In the genomic region with DNA sequence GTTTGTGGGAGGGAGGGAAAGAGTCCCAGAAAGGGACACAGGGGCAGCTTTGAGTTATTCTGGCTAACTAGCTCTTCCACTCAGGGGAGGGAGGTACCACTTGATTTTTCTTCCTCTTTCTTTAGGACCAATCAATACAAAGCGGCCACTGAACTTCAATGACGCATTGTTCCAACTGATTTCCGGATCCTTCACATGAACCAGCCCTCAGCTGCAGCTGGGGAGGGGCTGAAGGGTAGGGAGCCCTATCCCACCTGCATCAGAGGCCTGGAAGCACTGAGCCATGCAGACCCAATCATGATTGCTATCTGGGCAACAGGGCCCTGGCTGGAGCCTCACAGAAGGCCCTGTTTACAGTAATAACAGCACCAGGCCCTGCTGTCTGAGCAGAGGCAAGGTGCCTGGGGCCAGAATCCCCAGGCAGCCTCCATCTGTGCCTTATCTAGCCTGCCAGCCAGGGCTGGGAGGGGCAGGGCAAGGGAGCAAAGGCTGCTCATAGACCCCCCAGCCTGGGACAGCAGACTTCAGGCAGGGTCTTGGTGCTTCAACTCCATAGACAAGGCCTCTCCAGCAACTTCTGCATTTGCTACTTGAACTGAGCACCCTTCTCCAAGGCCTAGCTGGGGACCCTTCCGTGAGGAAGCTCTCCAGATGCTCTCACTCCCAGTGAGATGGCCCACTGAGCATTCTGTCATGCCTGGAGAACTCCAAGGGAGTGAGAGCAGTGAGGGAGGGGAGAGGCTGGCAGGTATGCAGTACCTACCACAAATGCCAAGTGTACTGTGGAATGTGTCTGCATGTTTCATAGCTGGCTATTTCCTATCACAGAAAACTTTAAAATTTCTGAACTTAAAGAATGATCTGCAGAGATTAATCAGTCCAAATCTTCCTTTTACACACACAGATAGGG, we compare ENCODE assay signal across 9 cellular contexts. TPM values are rescaled to one million over a fixed set of nuclear protein-coding genes. Genes with fewer than 3 reads are reported as not detected.
DNase-seq lines count a peak whose midpoint lies in the region; ATAC-seq and TF ChIP-seq lines count a peak whose summit lies in the region.
"Had no signal": no experiment of that assay in that cellular context is flagged by ENCODE, and none has a peak within 500 bp of the region (broad histone marks: within the 10 kb centered on the region; RNA-seq: fewer than 3 reads in every experiment).

No MANE protein-coding gene starts in this region.

- no peak for DNase-seq in T-helper 2 cell treated with Interferon-gamma antibody and Interleukin-4, amounts not matched to agents 5 μg/mL and 100 μg/mL, for 36 hours (ENCODE audit: low spot score)
- DNase-seq in T-helper 2 cell: no peak
- DNase-seq in Jurkat, Clone E6-1 (ENCODE audit: low read depth, low spot score): peak; percentile 65
- no peak for DNase-seq in activated T-helper 1 cell treated with anti-CD3 and anti-CD28 coated beads, Interleukin-12 subunit alpha, Interleukin-12 subunit beta, Interleukin-2, Interleukin-4 antibody, amounts not matched to agents 30 ng/mL and 10 ng/mL and 1 ng/mL, durations not matched to agents 14 hours and 24 hours and 36 hours (ENCODE audit: low spot score)
- peak; percentile 35 for DNase-seq in left lobe of liver (ENCODE audit: low spot score)
- no peak for DNase-seq in smooth muscle cell (lab: John Stamatoyannopoulos, UW; ENCODE audit: unreplicated experiment)
- no peak for DNase-seq in NCI-H1105 (lab: John Stamatoyannopoulos, UW)
- DNase-seq in Karpas-422: no peak

- ATAC-seq in left lobe of liver: peak; percentile 38
- ATAC-seq: gastrocnemius medialis had no signal

- H3K9me2 ChIP-seq in Karpas-422 (replicated peaks; ENCODE audit: insufficient read depth, low read length): no peaks in the 10 kb centered on the region

- no peaks in the 10 kb centered on the region for H3K9me3 ChIP-seq in smooth muscle cell (replicated peaks; ENCODE audit: low read depth)
- no peaks in the 10 kb centered on the region for H3K9me3 ChIP-seq in Karpas-422 (ENCODE audit: low read length)
- H3K9me3 ChIP-seq: gastrocnemius medialis had no signal

- peaks cover 9% of the 10 kb centered on the region for H3K4me1 ChIP-seq in smooth muscle cell (ENCODE audit: low read depth)
- peaks cover 18% of the 10 kb centered on the region for H3K4me1 ChIP-seq in Karpas-422 (ENCODE audit: low read length)

- no peaks in the 10 kb centered on the region for H3K36me3 Mint-ChIP-seq in T-helper 2 cell treated with Interferon-gamma antibody and Interleukin-4, amounts not matched to agents 5 μg/mL and 100 μg/mL, for 36 hours (ENCODE audit: low read depth)
- H3K36me3 Mint-ChIP-seq in activated T-helper 1 cell treated with anti-CD3 and anti-CD28 coated beads, Interleukin-12 subunit alpha, Interleukin-12 subunit beta, Interleukin-2, Interleukin-4 antibody, amounts not matched to agents 30 ng/mL and 10 ng/mL and 1 ng/mL, durations not matched to agents 14 hours and 24 hours and 36 hours (ENCODE audit: low read depth): peaks cover 4% of the 10 kb centered on the region

- no peak overlapping the region for H3K9ac ChIP-seq in smooth muscle cell (ENCODE audit: low read depth)
- no peak overlapping the region for H3K9ac ChIP-seq in Karpas-422 (ENCODE audit: low read length)

- peak overlapping the region; percentile 67 for H3K27ac Mint-ChIP-seq in T-helper 2 cell treated with Interferon-gamma antibody and Interleukin-4, amounts not matched to agents 5 μg/mL and 100 μg/mL, for 36 hours
- H3K27ac Mint-ChIP-seq in activated T-helper 1 cell treated with anti-CD3 and anti-CD28 coated beads, Interleukin-12 subunit alpha, Interleukin-12 subunit beta, Interleukin-2, Interleukin-4 antibody, amounts not matched to agents 30 ng/mL and 10 ng/mL and 1 ng/mL, durations not matched to agents 14 hours and 24 hours and 36 hours: peak overlapping the region; percentile 52

- H3K27me3 Mint-ChIP-seq in T-helper 2 cell treated with Interferon-gamma antibody and Interleukin-4, amounts not matched to agents 5 μg/mL and 100 μg/mL, for 36 hours (ENCODE audit: low read depth): no peaks in the 10 kb centered on the region
- no peaks in the 10 kb centered on the region for H3K27me3 Mint-ChIP-seq in activated T-helper 1 cell treated with anti-CD3 and anti-CD28 coated beads, Interleukin-12 subunit alpha, Interleukin-12 subunit beta, Interleukin-2, Interleukin-4 antibody, amounts not matched to agents 30 ng/mL and 10 ng/mL and 1 ng/mL, durations not matched to agents 14 hours and 24 hours and 36 hours (ENCODE audit: insufficient read depth)

- H4K20me1 ChIP-seq in smooth muscle cell (ENCODE audit: low read depth) (peaks cover 20% of the 10 kb centered on the region), Karpas-422 (ENCODE audit: insufficient read depth, low read depth, low read length) (peaks cover 6% of the 10 kb centered on the region)

- H3K36me3 ChIP-seq in smooth muscle cell (ENCODE audit: low read depth): no peaks in the 10 kb centered on the region
- H3K36me3 ChIP-seq in Karpas-422 (ENCODE audit: insufficient read depth, low read length): no peaks in the 10 kb centered on the region
- H3K36me3 ChIP-seq: gastrocnemius medialis had no signal

- H3K27ac ChIP-seq in smooth muscle cell (ENCODE audit: low read depth) (no peak overlapping the region), Karpas-422 (ENCODE audit: low read length) (no peak overlapping the region)

- peaks cover 16% of the 10 kb centered on the region for H3K4me1 Mint-ChIP-seq in T-helper 2 cell treated with Interferon-gamma antibody and Interleukin-4, amounts not matched to agents 5 μg/mL and 100 μg/mL, for 36 hours (ENCODE audit: low read depth)
- H3K4me1 Mint-ChIP-seq in activated T-helper 1 cell treated with anti-CD3 and anti-CD28 coated beads, Interleukin-12 subunit alpha, Interleukin-12 subunit beta, Interleukin-2, Interleukin-4 antibody, amounts not matched to agents 30 ng/mL and 10 ng/mL and 1 ng/mL, durations not matched to agents 14 hours and 24 hours and 36 hours (ENCODE audit: low read depth): peaks cover 16% of the 10 kb centered on the region

- H3K9me3 Mint-ChIP-seq in T-helper 2 cell treated with Interferon-gamma antibody and Interleukin-4, amounts not matched to agents 5 μg/mL and 100 μg/mL, for 36 hours: no peaks in the 10 kb centered on the region
- no peaks in the 10 kb centered on the region for H3K9me3 Mint-ChIP-seq in activated T-helper 1 cell treated with anti-CD3 and anti-CD28 coated beads, Interleukin-12 subunit alpha, Interleukin-12 subunit beta, Interleukin-2, Interleukin-4 antibody, amounts not matched to agents 30 ng/mL and 10 ng/mL and 1 ng/mL, durations not matched to agents 14 hours and 24 hours and 36 hours

- WGBS in smooth muscle cell (ENCODE audit: low lambda C conversion rate): 56% methylated on average over 4 of the region's 4 CpGs

- TF ChIP-seq CTCF in smooth muscle cell (IDR thresholded peaks at IDR 0.05; ENCODE audit: borderline replicate concordance, insufficient read depth, poor library complexity, severe bottlenecking): no peak

- H3K79me2 ChIP-seq in smooth muscle cell (ENCODE audit: low read depth) (peaks cover 5% of the 10 kb centered on the region), Karpas-422 (ENCODE audit: low read length) (peaks cover 36% of the 10 kb centered on the region)

- no peaks in the 10 kb centered on the region for H3F3A ChIP-seq in smooth muscle cell (ENCODE audit: low read depth)

- no peak overlapping the region for H2AFZ ChIP-seq in smooth muscle cell (ENCODE audit: low read depth)
- H2AFZ ChIP-seq in Karpas-422 (ENCODE audit: low read length): no peak overlapping the region

- H3K27me3 ChIP-seq in smooth muscle cell (ENCODE audit: low read depth): no peaks in the 10 kb centered on the region
- no peaks in the 10 kb centered on the region for H3K27me3 ChIP-seq in Karpas-422 (ENCODE audit: low read length)
- H3K27me3 ChIP-seq: gastrocnemius medialis had no signal

- intact Hi-C loops in activated T-helper 1 cell treated with anti-CD3 and anti-CD28 coated beads, Interleukin-12 subunit alpha, Interleukin-12 subunit beta, Interleukin-2, Interleukin-4 antibody, amounts not matched to agents 30 ng/mL and 10 ng/mL and 1 ng/mL, durations not matched to agents 14 hours and 24 hours and 36 hours (cut with micrococcal nuclease): loop anchor here (5.0 kb wide), 3 partner anchors 60 to 230 kb away; partner anchors contain the start of gene INPPL1

- H3K4me3 ChIP-seq in Jurkat, Clone E6-1 (ENCODE audit: low read length): no peak overlapping the region
- H3K4me3 ChIP-seq in smooth muscle cell (no peak overlapping the region), Karpas-422 (ENCODE audit: low read length) (no peak overlapping the region)
- H3K4me3 ChIP-seq: gastrocnemius medialis had no signal

- no peak overlapping the region for H3K4me2 ChIP-seq in smooth muscle cell
- H3K4me2 ChIP-seq in Karpas-422 (ENCODE audit: low read depth, low read length, poor library complexity, severe bottlenecking): no peak overlapping the region

- no peak overlapping the region for H3K4me3 Mint-ChIP-seq in T-helper 2 cell treated with Interferon-gamma antibody and Interleukin-4, amounts not matched to agents 5 μg/mL and 100 μg/mL, for 36 hours
- H3K4me3 Mint-ChIP-seq in activated T-helper 1 cell treated with anti-CD3 and anti-CD28 coated beads, Interleukin-12 subunit alpha, Interleukin-12 subunit beta, Interleukin-2, Interleukin-4 antibody, amounts not matched to agents 30 ng/mL and 10 ng/mL and 1 ng/mL, durations not matched to agents 14 hours and 24 hours and 36 hours: no peak overlapping the region

RNA-seq across cellular contexts. Expression of gene CLPB, which starts 22.5 kb away (rescaled TPM):
- polyA plus RNA-seq in Jurkat, Clone E6-1 (2012; ENCODE audit: insufficient read depth, insufficient read length): 40.5 TPM
- total RNA-seq in activated T-helper 1 cell treated with anti-CD3 and anti-CD28 coated beads, Interleukin-12 subunit alpha, Interleukin-12 subunit beta, Interleukin-2, Interleukin-4 antibody, amounts not matched to agents 30 ng/mL and 10 ng/mL and 1 ng/mL, durations not matched to agents 14 hours and 24 hours and 36 hours: 41.3 and 41.4 TPM in 2 replicates
- total RNA-seq in left lobe of liver (23.4 TPM), smooth muscle cell (15.4 and 30.4 TPM in 2 replicates)
- 14.3 and 18.4 TPM in 2 replicates for polyA plus RNA-seq in smooth muscle cell
- 22.2 and 33.1 TPM in 2 replicates for total RNA-seq in Karpas-422 (2014; rRNA removed; shearing (Covaris generic); ENCODE audit: low replicate concordance)

Comparison
In these comparisons a context has a peak if more than half of its experiments do, and no peak if none do; other contexts are left out.
1. DNase-seq: peak in Jurkat, Clone E6-1 (single experiment) and left lobe of liver (single experiment); none in T-helper 2 cell treated with Interferon-gamma antibody and Interleukin-4, amounts not matched to agents 5 μg/mL and 100 μg/mL, for 36 hours (single experiment), T-helper 2 cell (0 of 5), activated T-helper 1 cell treated with anti-CD3 and anti-CD28 coated beads, Interleukin-12 subunit alpha, Interleukin-12 subunit beta, Interleukin-2, Interleukin-4 antibody, amounts not matched to agents 30 ng/mL and 10 ng/mL and 1 ng/mL, durations not matched to agents 14 hours and 24 hours and 36 hours (single experiment), smooth muscle cell (single experiment), NCI-H1105 (single experiment) and Karpas-422 (single experiment).